31 cellular contexts compared by ENCODE assay signal in genomic region chr7:44645696-44646095, GRCh38. TPM values are rescaled to one million over a fixed set of nuclear protein-coding genes. Genes with fewer than 3 reads are reported as not detected.
A peak's percentile ranks its signal among the peaks of the same experiment; 100 is the strongest.
DNase-seq lines count a peak whose midpoint lies in the region; ATAC-seq and TF ChIP-seq lines count a peak whose summit lies in the region.
"Had no signal": no experiment of that assay in that cellular context is flagged by ENCODE, and none has a peak within 500 bp of the region (broad histone marks: within the 10 kb centered on the region; RNA-seq: fewer than 3 reads in every experiment).

No MANE protein-coding gene starts in this region.

- no peaks in the 10 kb centered on the region for H3K9me3 ChIP-seq in CD4-positive, alpha-beta memory T cell (ENCODE audit: control insufficient read depth in 1 of 2, low read length in 2 of 2)
- H3K9me3 ChIP-seq in upper lobe of right lung: no peaks in the 10 kb centered on the region
- H3K9me3 ChIP-seq: A549, ovary, right atrium auricular region, testis, vagina had no signal

- H3K4me3 ChIP-seq in CD4-positive, alpha-beta memory T cell (ENCODE audit: low read length in 2 of 2): no peak overlapping the region
- no peak overlapping the region for H3K4me3 ChIP-seq in upper lobe of right lung
- H3K4me3 ChIP-seq: A549, GM23338, ovary, right atrium auricular region, testis, vagina had no signal

- peaks cover 15% of the 10 kb centered on the region for H3K4me1 Mint-ChIP-seq in activated CD8-positive, alpha-beta T cell treated with anti-CD3 and anti-CD28 coated beads, Interleukin-2, amount 10 ng/mL, durations not matched to agents 7 days and 5 days (ENCODE audit: low read depth)
- H3K4me1 Mint-ChIP-seq in activated CD8-positive, alpha-beta T cell treated with anti-CD3 and anti-CD28 coated beads for 36 hours (ENCODE audit: low read depth): peaks cover 9% of the 10 kb centered on the region
- H3K4me1 Mint-ChIP-seq in CD4-positive, alpha-beta memory T cell: peaks cover 13 to 37% (median 21%) of the 10 kb centered on the region in 4 donors
- peaks cover 13% of the 10 kb centered on the region for H3K4me1 Mint-ChIP-seq in activated T-helper 17 cell treated with anti-CD3 and anti-CD28 coated beads, Interleukin-2, amount 50 U/mL, for 72 hours
- H3K4me1 Mint-ChIP-seq in neural crest cell: no peaks in the 10 kb centered on the region
- H3K4me1 Mint-ChIP-seq: GM23338, WTC11 had no signal

- no peaks in the 10 kb centered on the region for H3K27me3 ChIP-seq in CD4-positive, alpha-beta memory T cell (ENCODE audit: insufficient read depth, low read length)
- no peaks in the 10 kb centered on the region for H3K27me3 ChIP-seq in upper lobe of right lung
- H3K27me3 ChIP-seq: ovary, right atrium auricular region, testis, vagina had no signal

- ATAC-seq in activated CD8-positive, alpha-beta T cell treated with anti-CD3 and anti-CD28 coated beads, Interleukin-2, amount 10 ng/mL, durations not matched to agents 7 days and 5 days: no peak
- ATAC-seq in activated CD8-positive, alpha-beta T cell treated with anti-CD3 and anti-CD28 coated beads for 36 hours: no peak
- ATAC-seq in activated T-helper 17 cell treated with anti-CD3 and anti-CD28 coated beads, Interleukin-2, amount 50 U/mL, for 72 hours (replicated peaks): no peak
- no peak for ATAC-seq in upper lobe of right lung
- ATAC-seq: A549, GM23338, WTC11 had no signal

- peaks cover 29% of the 10 kb centered on the region for H3K36me3 ChIP-seq in CD4-positive, alpha-beta memory T cell (ENCODE audit: insufficient read depth, low read length)
- peaks cover 43% of the 10 kb centered on the region for H3K36me3 ChIP-seq in upper lobe of right lung
- H3K36me3 ChIP-seq: ovary had no signal

- intact Hi-C loops in activated CD8-positive, alpha-beta T cell treated with anti-CD3 and anti-CD28 coated beads for 36 hours (cut with micrococcal nuclease): no loop called here
- intact Hi-C loops in CD4-positive, alpha-beta memory T cell (cut with micrococcal nuclease): no loop called here
- intact Hi-C loops in upper lobe of right lung (cut with DNase I) (no loop called here), posterior vena cava (cut with DNase I) (no loop called here)

- CTCF ChIA-PET in activated CD8-positive, alpha-beta T cell treated with anti-CD3 and anti-CD28 coated beads, Interleukin-2, amount 10 ng/mL, durations not matched to agents 7 days and 5 days (lab: Charles Lee): no interaction called here
- CTCF ChIA-PET in activated CD8-positive, alpha-beta T cell treated with anti-CD3 and anti-CD28 coated beads for 36 hours (lab: Charles Lee): interaction anchor here (1.8 kb wide), 1 partner anchor 11 kb away, joined by 4 read pairs; no protein-coding TSS in a partner anchor
- CTCF ChIA-PET in CD4-positive, alpha-beta memory T cell (lab: Charles Lee; ENCODE audit: partially characterized antibody): no interaction called here

- no peaks in the 10 kb centered on the region for H3K27me3 Mint-ChIP-seq in activated CD8-positive, alpha-beta T cell treated with anti-CD3 and anti-CD28 coated beads, Interleukin-2, amount 10 ng/mL, durations not matched to agents 7 days and 5 days (ENCODE audit: low read depth)
- H3K27me3 Mint-ChIP-seq in activated CD8-positive, alpha-beta T cell treated with anti-CD3 and anti-CD28 coated beads for 36 hours: no peaks in the 10 kb centered on the region
- H3K27me3 Mint-ChIP-seq in CD4-positive, alpha-beta memory T cell: no peaks in the 10 kb centered on the region
- H3K27me3 Mint-ChIP-seq in activated T-helper 17 cell treated with anti-CD3 and anti-CD28 coated beads, Interleukin-2, amount 50 U/mL, for 72 hours: no peaks in the 10 kb centered on the region
- no peaks in the 10 kb centered on the region for H3K27me3 Mint-ChIP-seq in neural crest cell (ENCODE audit: low read depth)
- H3K27me3 Mint-ChIP-seq: stimulated activated naive CD8-positive, alpha-beta T cell treated with anti-CD3 and anti-CD28 coated beads, Interleukin-15, Interleukin-2, amounts not matched to agents 100 ng/mL and 50 ng/mL, for 24 hours had no signal

- peaks cover 48% of the 10 kb centered on the region for H3K36me3 Mint-ChIP-seq in activated CD8-positive, alpha-beta T cell treated with anti-CD3 and anti-CD28 coated beads, Interleukin-2, amount 10 ng/mL, durations not matched to agents 7 days and 5 days (ENCODE audit: low read depth)
- H3K36me3 Mint-ChIP-seq in activated CD8-positive, alpha-beta T cell treated with anti-CD3 and anti-CD28 coated beads for 36 hours (ENCODE audit: low read depth): peaks cover 27% of the 10 kb centered on the region
- H3K36me3 Mint-ChIP-seq in CD4-positive, alpha-beta memory T cell: peaks cover 25 to 39% of the 10 kb centered on the region in 2 donors
- H3K36me3 Mint-ChIP-seq in activated T-helper 17 cell treated with anti-CD3 and anti-CD28 coated beads, Interleukin-2, amount 50 U/mL, for 72 hours (ENCODE audit: low read depth): peaks cover 49% of the 10 kb centered on the region
- H3K36me3 Mint-ChIP-seq in neural crest cell (ENCODE audit: low read depth): no peaks in the 10 kb centered on the region

- no peak overlapping the region for H3K27ac ChIP-seq in CD4-positive, alpha-beta memory T cell (ENCODE audit: low read depth, low read length)
- no peak overlapping the region for H3K27ac ChIP-seq in upper lobe of right lung
- H3K27ac ChIP-seq: A549, ovary, testis, vagina had no signal

- H3K9me3 Mint-ChIP-seq in activated CD8-positive, alpha-beta T cell treated with anti-CD3 and anti-CD28 coated beads, Interleukin-2, amount 10 ng/mL, durations not matched to agents 7 days and 5 days (ENCODE audit: insufficient read depth): no peaks in the 10 kb centered on the region
- H3K9me3 Mint-ChIP-seq in activated CD8-positive, alpha-beta T cell treated with anti-CD3 and anti-CD28 coated beads for 36 hours: no peaks in the 10 kb centered on the region
- H3K9me3 Mint-ChIP-seq in CD4-positive, alpha-beta memory T cell: no peaks in the 10 kb centered on the region
- no peaks in the 10 kb centered on the region for H3K9me3 Mint-ChIP-seq in activated T-helper 17 cell treated with anti-CD3 and anti-CD28 coated beads, Interleukin-2, amount 50 U/mL, for 72 hours
- no peaks in the 10 kb centered on the region for H3K9me3 Mint-ChIP-seq in neural crest cell
- H3K9me3 Mint-ChIP-seq: activated naive CD4-positive, alpha-beta T cell treated with anti-CD3 and anti-CD28 coated beads for 36 hours; GM23338; immature natural killer cell; nephron progenitor cell; stimulated activated naive CD8-positive, alpha-beta T cell treated with anti-CD3 and anti-CD28 coated beads, Interleukin-15, Interleukin-2, amounts not matched to agents 100 ng/mL and 50 ng/mL, for 24 hours; WTC11 had no signal

- no peak overlapping the region for H3K4me3 Mint-ChIP-seq in activated CD8-positive, alpha-beta T cell treated with anti-CD3 and anti-CD28 coated beads, Interleukin-2, amount 10 ng/mL, durations not matched to agents 7 days and 5 days
- H3K4me3 Mint-ChIP-seq in activated CD8-positive, alpha-beta T cell treated with anti-CD3 and anti-CD28 coated beads for 36 hours: no peak overlapping the region
- no peak overlapping the region for H3K4me3 Mint-ChIP-seq in CD4-positive, alpha-beta memory T cell
- no peak overlapping the region for H3K4me3 Mint-ChIP-seq in activated T-helper 17 cell treated with anti-CD3 and anti-CD28 coated beads, Interleukin-2, amount 50 U/mL, for 72 hours
- H3K4me3 Mint-ChIP-seq in neural crest cell: no peak overlapping the region
- H3K4me3 Mint-ChIP-seq: activated naive CD4-positive, alpha-beta T cell treated with anti-CD3 and anti-CD28 coated beads for 36 hours; GM23338; immature natural killer cell; nephron progenitor cell; stimulated activated naive CD8-positive, alpha-beta T cell treated with anti-CD3 and anti-CD28 coated beads, Interleukin-15, Interleukin-2, amounts not matched to agents 100 ng/mL and 50 ng/mL, for 24 hours; WTC11 had no signal

- peaks cover 22% of the 10 kb centered on the region for H3K4me1 ChIP-seq in CD4-positive, alpha-beta memory T cell (ENCODE audit: insufficient read depth, low read length)
- peaks cover 3% of the 10 kb centered on the region for H3K4me1 ChIP-seq in upper lobe of right lung

- POLR2A ChIA-PET in activated CD8-positive, alpha-beta T cell treated with anti-CD3 and anti-CD28 coated beads, Interleukin-2, amount 10 ng/mL, durations not matched to agents 7 days and 5 days (lab: Charles Lee): no interaction called here
- POLR2A ChIA-PET in activated CD8-positive, alpha-beta T cell treated with anti-CD3 and anti-CD28 coated beads for 36 hours (lab: Charles Lee): no interaction called here
- POLR2A ChIA-PET in CD4-positive, alpha-beta memory T cell (lab: Charles Lee; ENCODE audit: partially characterized antibody): interaction anchor here (2.2 kb wide), 1 partner anchor 15 kb away, joined by 8 read pairs; no protein-coding TSS in a partner anchor

- no peak for TF ChIP-seq CTCF in activated CD8-positive, alpha-beta T cell treated with anti-CD3 and anti-CD28 coated beads for 36 hours (IDR thresholded peaks at IDR 0.05)
- no peak for TF ChIP-seq CTCF in neural crest cell (conservative IDR thresholded peaks at IDR 0.05)
- no peak for TF ChIP-seq CTCF in upper lobe of right lung (IDR thresholded peaks at IDR 0.05)

- peak overlapping the region; percentile 66 for H3K27ac Mint-ChIP-seq in activated CD8-positive, alpha-beta T cell treated with anti-CD3 and anti-CD28 coated beads, Interleukin-2, amount 10 ng/mL, durations not matched to agents 7 days and 5 days
- no peak overlapping the region for H3K27ac Mint-ChIP-seq in activated CD8-positive, alpha-beta T cell treated with anti-CD3 and anti-CD28 coated beads for 36 hours
- peak overlapping the region; percentile 10 to 89 (median 57) for H3K27ac Mint-ChIP-seq in CD4-positive, alpha-beta memory T cell
- H3K27ac Mint-ChIP-seq in activated T-helper 17 cell treated with anti-CD3 and anti-CD28 coated beads, Interleukin-2, amount 50 U/mL, for 72 hours: peak overlapping the region; percentile 73
- H3K27ac Mint-ChIP-seq in neural crest cell (ENCODE audit: unreplicated experiment): peak overlapping the region; percentile 40
- H3K27ac Mint-ChIP-seq: activated naive CD4-positive, alpha-beta T cell treated with anti-CD3 and anti-CD28 coated beads for 36 hours; nephron progenitor cell; stimulated activated naive CD8-positive, alpha-beta T cell treated with anti-CD3 and anti-CD28 coated beads, Interleukin-15, Interleukin-2, amounts not matched to agents 100 ng/mL and 50 ng/mL, for 24 hours had no signal

- no peak for DNase-seq in activated CD8-positive, alpha-beta T cell treated with anti-CD3 and anti-CD28 coated beads, Interleukin-2, amount 10 ng/mL, durations not matched to agents 7 days and 5 days
- no peak for DNase-seq in activated CD8-positive, alpha-beta T cell treated with anti-CD3 and anti-CD28 coated beads for 36 hours
- no peak for DNase-seq in CD4-positive, alpha-beta memory T cell
- DNase-seq in neural crest cell (ENCODE audit: low read depth, low spot score) (no peak), NCI-H2171 treated with DMSO at 0.1 percent for 48 hours (lab: John Stamatoyannopoulos, UW) (no peak), upper lobe of right lung (no peak), posterior vena cava (ENCODE audit: low spot score) (no peak)
- DNase-seq: activated CD4-positive, alpha-beta T cell treated with anti-CD3 and anti-CD28 coated beads, Interleukin-2, amount 50 U/mL, for 4 hours; activated naive CD4-positive, alpha-beta T cell treated with anti-CD3 and anti-CD28 coated beads for 36 hours; activated T-cell treated with anti-CD3 and anti-CD28 coated beads, Interleukin-2, amount 50 U/mL, for 1 hour; amygdala; DMS 273 treated with DMSO at 0.1 percent for 48 hours; effector CD8-positive, alpha-beta T cell; erythroblast; immature natural killer cell; NCI-H1436; NCI-H2081; NCI-H446; NCI-H748 treated with DMSO at 0.1 percent for 48 hours; nephron progenitor cell; ovary; SIG-M5; small intestine; testis had no signal

RNA-seq across cellular contexts. Expression of gene OGDH, which starts 39.3 kb away (rescaled TPM):
- total RNA-seq in activated CD8-positive, alpha-beta T cell treated with anti-CD3 and anti-CD28 coated beads, Interleukin-2, amount 10 ng/mL, durations not matched to agents 7 days and 5 days: 100 to 1,000 TPM; 113 to 114 TPM
- total RNA-seq in activated CD8-positive, alpha-beta T cell treated with anti-CD3 and anti-CD28 coated beads for 36 hours: 10 to 100 TPM; 78.6 to 85.6 TPM
- total RNA-seq in CD4-positive, alpha-beta memory T cell: 100 to 1,000 TPM; 116 to 126 TPM
- polyA plus RNA-seq in CD4-positive, alpha-beta memory T cell: 10 to 100 TPM; 42.2 to 61.6 TPM
- 100 to 1,000 TPM in 1 of 2 donors, 10 to 100 TPM in 1; 77.6 to 128 TPM for total RNA-seq in activated T-helper 17 cell treated with anti-CD3 and anti-CD28 coated beads, Interleukin-2, amount 50 U/mL, for 72 hours
- total RNA-seq in neural crest cell: 102 and 116 TPM in 2 replicates
- 157 TPM for total RNA-seq in upper lobe of right lung
- 100 to 1,000 TPM; 123 to 132 TPM for total RNA-seq in posterior vena cava
